ENCODE assay signal across 15 cellular contexts in the genomic region with DNA sequence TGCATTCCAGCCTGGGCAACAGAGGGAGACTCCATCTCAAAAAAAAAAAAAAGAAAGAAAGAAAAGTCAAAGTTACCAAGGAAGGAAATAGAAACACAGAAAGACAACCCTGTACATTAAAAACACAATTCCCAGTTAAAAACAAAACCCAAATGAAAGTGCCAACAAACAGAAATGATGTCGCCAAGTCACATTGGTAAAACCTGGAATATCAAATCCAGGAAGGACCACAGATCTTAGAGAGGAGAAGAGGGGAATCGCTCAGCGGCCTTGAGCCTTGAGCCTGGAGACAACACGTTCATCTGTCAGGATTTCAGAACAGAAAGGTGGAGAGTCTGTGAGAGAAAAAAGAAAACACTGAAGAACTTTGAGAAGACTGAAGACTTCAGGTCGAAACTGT. TPM values are rescaled to one million over a fixed set of nuclear protein-coding genes. Genes with fewer than 3 reads are reported as not detected.
A peak's percentile ranks its signal among the peaks of the same experiment; 100 is the strongest.
DNase-seq lines count a peak whose midpoint lies in the region; ATAC-seq and TF ChIP-seq lines count a peak whose summit lies in the region.
"Had no signal": no experiment of that assay in that cellular context is flagged by ENCODE, and none has a peak within 500 bp of the region (broad histone marks: within the 10 kb centered on the region; RNA-seq: fewer than 3 reads in every experiment).

No MANE protein-coding gene starts in this region.

- intact Hi-C loops in activated naive CD4-positive, alpha-beta T cell treated with anti-CD3 and anti-CD28 coated beads for 36 hours (cut with micrococcal nuclease): no loop called here

- ATAC-seq in GM21360 (IDR thresholded peaks at IDR 0.05; ENCODE audit: unreplicated experiment) (no peak), GM19328 (IDR thresholded peaks at IDR 0.05; ENCODE audit: unreplicated experiment) (no peak)
- ATAC-seq: CD8-positive, alpha-beta T cell had no signal

- no peak for DNase-seq in activated naive CD4-positive, alpha-beta T cell treated with anti-CD3 and anti-CD28 coated beads for 36 hours
- peak; percentile 28 for DNase-seq in chondrocyte (ENCODE audit: low spot score)
- DNase-seq in nephron progenitor cell: no peak
- no peak for DNase-seq in progenitor cell of endocrine pancreas (ENCODE audit: low spot score, unreplicated experiment)
- no peak for DNase-seq in C1 segment of cervical spinal cord (lab: John Stamatoyannopoulos, UW)
- DNase-seq: BE2C; CD8-positive, alpha-beta T cell; COR-L47; DMS153; EL; HFFc6 had no signal

- CTCF ChIA-PET in activated naive CD4-positive, alpha-beta T cell treated with anti-CD3 and anti-CD28 coated beads for 36 hours (lab: Charles Lee): no interaction called here

- no peak overlapping the region for H3K4me3 Mint-ChIP-seq in activated naive CD4-positive, alpha-beta T cell treated with anti-CD3 and anti-CD28 coated beads, Interleukin-2, amount 50 U/mL, for 24 hours
- no peak overlapping the region for H3K4me3 Mint-ChIP-seq in activated naive CD4-positive, alpha-beta T cell treated with anti-CD3 and anti-CD28 coated beads for 36 hours
- no peak overlapping the region for H3K4me3 Mint-ChIP-seq in chondrocyte (ENCODE audit: unreplicated experiment)
- no peak overlapping the region for H3K4me3 Mint-ChIP-seq in nephron progenitor cell
- H3K4me3 Mint-ChIP-seq in progenitor cell of endocrine pancreas (ENCODE audit: low read depth): no peak overlapping the region
- H3K4me3 Mint-ChIP-seq: CD14-positive monocyte; CD8-positive, alpha-beta T cell; HFFc6 had no signal

- H3K27me3 Mint-ChIP-seq in activated naive CD4-positive, alpha-beta T cell treated with anti-CD3 and anti-CD28 coated beads, Interleukin-2, amount 50 U/mL, for 24 hours: peaks cover 2% of the 10 kb centered on the region
- H3K27me3 Mint-ChIP-seq in activated naive CD4-positive, alpha-beta T cell treated with anti-CD3 and anti-CD28 coated beads for 36 hours (ENCODE audit: low read depth): no peaks in the 10 kb centered on the region
- H3K27me3 Mint-ChIP-seq in chondrocyte (ENCODE audit: low read depth) (peaks cover 18% of the 10 kb centered on the region), nephron progenitor cell (ENCODE audit: low read depth, poor library complexity) (peaks cover 5% of the 10 kb centered on the region), progenitor cell of endocrine pancreas (peaks cover 6% of the 10 kb centered on the region)

- H3K27ac Mint-ChIP-seq in activated naive CD4-positive, alpha-beta T cell treated with anti-CD3 and anti-CD28 coated beads, Interleukin-2, amount 50 U/mL, for 24 hours: peak overlapping the region; percentile 49
- H3K27ac Mint-ChIP-seq in activated naive CD4-positive, alpha-beta T cell treated with anti-CD3 and anti-CD28 coated beads for 36 hours: no peak overlapping the region
- no peak overlapping the region for H3K27ac Mint-ChIP-seq in chondrocyte (ENCODE audit: unreplicated experiment)
- peak overlapping the region; percentile 35 for H3K27ac Mint-ChIP-seq in nephron progenitor cell
- H3K27ac Mint-ChIP-seq in progenitor cell of endocrine pancreas: peak overlapping the region; percentile 49
- H3K27ac Mint-ChIP-seq: CD8-positive, alpha-beta T cell; HFFc6 had no signal

- TF ChIP-seq CTCF in chondrocyte (IDR thresholded peaks at IDR 0.05) (no peak), nephron progenitor cell (IDR thresholded peaks at IDR 0.05) (no peak), progenitor cell of endocrine pancreas (IDR thresholded peaks at IDR 0.05; ENCODE audit: unreplicated experiment) (no peak)

- H3K9me3 Mint-ChIP-seq in activated naive CD4-positive, alpha-beta T cell treated with anti-CD3 and anti-CD28 coated beads, Interleukin-2, amount 50 U/mL, for 24 hours: no peaks in the 10 kb centered on the region
- no peaks in the 10 kb centered on the region for H3K9me3 Mint-ChIP-seq in activated naive CD4-positive, alpha-beta T cell treated with anti-CD3 and anti-CD28 coated beads for 36 hours
- no peaks in the 10 kb centered on the region for H3K9me3 Mint-ChIP-seq in chondrocyte (ENCODE audit: low read depth)
- H3K9me3 Mint-ChIP-seq in nephron progenitor cell: no peaks in the 10 kb centered on the region
- no peaks in the 10 kb centered on the region for H3K9me3 Mint-ChIP-seq in progenitor cell of endocrine pancreas (ENCODE audit: low read depth)
- H3K9me3 Mint-ChIP-seq: CD14-positive monocyte; CD8-positive, alpha-beta T cell; HFFc6 had no signal

- H3K36me3 Mint-ChIP-seq in activated naive CD4-positive, alpha-beta T cell treated with anti-CD3 and anti-CD28 coated beads, Interleukin-2, amount 50 U/mL, for 24 hours: no peaks in the 10 kb centered on the region
- H3K36me3 Mint-ChIP-seq in activated naive CD4-positive, alpha-beta T cell treated with anti-CD3 and anti-CD28 coated beads for 36 hours (ENCODE audit: low read depth): no peaks in the 10 kb centered on the region
- H3K36me3 Mint-ChIP-seq in chondrocyte (ENCODE audit: low read depth) (no peaks in the 10 kb centered on the region), nephron progenitor cell (ENCODE audit: low read depth) (no peaks in the 10 kb centered on the region), progenitor cell of endocrine pancreas (ENCODE audit: insufficient read depth) (no peaks in the 10 kb centered on the region)
- H3K36me3 Mint-ChIP-seq: CD14-positive monocyte; CD8-positive, alpha-beta T cell had no signal

- H3K4me1 Mint-ChIP-seq in activated naive CD4-positive, alpha-beta T cell treated with anti-CD3 and anti-CD28 coated beads, Interleukin-2, amount 50 U/mL, for 24 hours: no peaks in the 10 kb centered on the region
- no peaks in the 10 kb centered on the region for H3K4me1 Mint-ChIP-seq in activated naive CD4-positive, alpha-beta T cell treated with anti-CD3 and anti-CD28 coated beads for 36 hours (ENCODE audit: low read depth)
- H3K4me1 Mint-ChIP-seq in chondrocyte (ENCODE audit: low read depth) (no peaks in the 10 kb centered on the region), nephron progenitor cell (peaks cover 27% of the 10 kb centered on the region), progenitor cell of endocrine pancreas (ENCODE audit: low read depth) (peaks cover 10% of the 10 kb centered on the region)
- H3K4me1 Mint-ChIP-seq: CD14-positive monocyte had no signal

RNA-seq across cellular contexts. Expression of gene ZDHHC11, which starts 1.2 kb away (rescaled TPM):
- 1 to 10 TPM; 3.6 TPM for total RNA-seq in activated naive CD4-positive, alpha-beta T cell treated with anti-CD3 and anti-CD28 coated beads for 36 hours
- total RNA-seq in chondrocyte (1.9 to 4.7 TPM (median 2.3 TPM) in 3 replicates), progenitor cell of endocrine pancreas (44.3 and 47.6 TPM in 2 replicates)

RNA-seq across cellular contexts. Expression of gene BRD9, which starts 40.6 kb away (rescaled TPM):
- 10 to 100 TPM; 42.4 to 45.4 TPM for total RNA-seq in activated naive CD4-positive, alpha-beta T cell treated with anti-CD3 and anti-CD28 coated beads for 36 hours
- total RNA-seq in chondrocyte: 26.5 to 30.4 TPM (median 30.1 TPM) in 3 replicates
- 69.0 and 69.2 TPM in 2 replicates for total RNA-seq in progenitor cell of endocrine pancreas

RNA-seq across cellular contexts. Expression of gene TRIP13, which starts 40.7 kb away (rescaled TPM):
- 10 to 100 TPM; 24.0 to 29.9 TPM for total RNA-seq in activated naive CD4-positive, alpha-beta T cell treated with anti-CD3 and anti-CD28 coated beads for 36 hours
- 4.9 to 8.1 TPM (median 6.4 TPM) in 3 replicates for total RNA-seq in chondrocyte
- 11.9 and 13.5 TPM in 2 replicates for total RNA-seq in progenitor cell of endocrine pancreas

Comparison
In these comparisons a context has a peak if more than half of its experiments do, and no peak if none do; other contexts are left out.
1. H3K27ac Mint-ChIP-seq: peak in activated naive CD4-positive, alpha-beta T cell treated with anti-CD3 and anti-CD28 coated beads, Interleukin-2, amount 50 U/mL, for 24 hours (single experiment), nephron progenitor cell (single experiment) and progenitor cell of endocrine pancreas (single experiment); none in activated naive CD4-positive, alpha-beta T cell treated with anti-CD3 and anti-CD28 coated beads for 36 hours (single experiment) and chondrocyte (single experiment).